27 cellular contexts compared by ENCODE assay signal in genomic region chr12:98295681-98296080, GRCh38.
"Had no signal": no experiment of that assay in that cellular context is flagged by ENCODE, and none has a peak within 500 bp of the region (broad histone marks: within the 10 kb centered on the region; RNA-seq: fewer than 3 reads in every experiment).

No MANE protein-coding gene starts in this region.

- H3K4me3 ChIP-seq: coronary artery, dorsolateral prefrontal cortex, left ventricle myocardium inferior, mucosa of descending colon, stomach, suprapubic skin, tibial artery had no signal

- ATAC-seq: mucosa of descending colon; sciatic nerve; stimulated activated effector memory CD8-positive, alpha-beta T cell treated with anti-CD3 and anti-CD28 coated beads, Interleukin-12 subunit alpha, Interleukin-12 subunit beta, amount 100 ng/mL, for 72 hours had no signal

- H3K36me3 ChIP-seq: left ventricle myocardium inferior, stomach, suprapubic skin, tibial artery had no signal

- H3K27ac Mint-ChIP-seq: activated T-cell treated with anti-CD3 and anti-CD28 coated beads, Interleukin-2, amount 50 U/mL, for 24 hours; nephron; stimulated activated effector memory CD8-positive, alpha-beta T cell treated with anti-CD3 and anti-CD28 coated beads, Interleukin-12 subunit alpha, Interleukin-12 subunit beta, amount 100 ng/mL, for 72 hours; T-helper 1 cell treated with Interleukin-12 subunit alpha and Interleukin-12 subunit beta and Interleukin-4 antibody, amounts not matched to agents 30 μg/mL and 1 μg/mL, for 36 hours had no signal

- H3K4me1 Mint-ChIP-seq: stimulated activated effector memory CD8-positive, alpha-beta T cell treated with anti-CD3 and anti-CD28 coated beads, Interleukin-12 subunit alpha, Interleukin-12 subunit beta, amount 100 ng/mL, for 72 hours had no signal

- H3K4me1 ChIP-seq: left ventricle myocardium inferior, stomach, suprapubic skin, tibial artery had no signal

- H3K36me3 Mint-ChIP-seq: brain; stimulated activated effector memory CD8-positive, alpha-beta T cell treated with anti-CD3 and anti-CD28 coated beads, Interleukin-12 subunit alpha, Interleukin-12 subunit beta, amount 100 ng/mL, for 72 hours had no signal

- H3K27ac ChIP-seq: coronary artery, dorsolateral prefrontal cortex, left ventricle myocardium inferior, stomach, suprapubic skin, tibial artery, VCaP had no signal

- DNase-seq: activated CD4-positive, alpha-beta T cell treated with anti-CD3 and anti-CD28 coated beads for 4 hours; activated CD4-positive, alpha-beta T cell treated with anti-CD3 and anti-CD28 coated beads, Interleukin-2, amount 50 U/mL, for 48 hours; activated CD8-positive, alpha-beta memory T cell treated with anti-CD3 and anti-CD28 coated beads, Interleukin-2, amount 50 U/mL, for 4 hours; activated gamma-delta T cell treated with Interleukin-2 at 50 U/mL for 16 hours; activated naive CD4-positive, alpha-beta T cell treated with anti-CD3 and anti-CD28 coated beads, Interleukin-2, amount 50 U/mL, for 16 hours; activated T-cell treated with anti-CD3 and anti-CD28 coated beads, Interleukin-2, amount 50 U/mL, for 24 hours; amygdala; dorsolateral prefrontal cortex; effector memory CD4-positive, alpha-beta T cell; head of caudate nucleus; left ventricle myocardium inferior; mucosa of descending colon; posterior cingulate gyrus; small intestine; stimulated activated CD4-positive, alpha-beta T cell treated with anti-CD3 and anti-CD28 coated beads, Interleukin-4, amount 100 ng/mL, for 24 hours; stomach; SW 1271; T-helper 9 cell; tibial artery had no signal

- H3K27me3 ChIP-seq: stomach, suprapubic skin, tibial artery had no signal

- H3K4me3 Mint-ChIP-seq: activated T-cell treated with anti-CD3 and anti-CD28 coated beads, Interleukin-2, amount 50 U/mL, for 24 hours; brain; nephron; stimulated activated effector memory CD8-positive, alpha-beta T cell treated with anti-CD3 and anti-CD28 coated beads, Interleukin-12 subunit alpha, Interleukin-12 subunit beta, amount 100 ng/mL, for 72 hours; T-helper 1 cell treated with Interleukin-12 subunit alpha and Interleukin-12 subunit beta and Interleukin-4 antibody, amounts not matched to agents 30 μg/mL and 1 μg/mL, for 36 hours had no signal

- H3K9me3 ChIP-seq: left ventricle myocardium inferior, mucosa of descending colon, stomach, suprapubic skin, tibial artery had no signal

- H3K9me3 Mint-ChIP-seq: activated T-cell treated with anti-CD3 and anti-CD28 coated beads, Interleukin-2, amount 50 U/mL, for 24 hours; nephron; stimulated activated effector memory CD8-positive, alpha-beta T cell treated with anti-CD3 and anti-CD28 coated beads, Interleukin-12 subunit alpha, Interleukin-12 subunit beta, amount 100 ng/mL, for 72 hours; T-helper 1 cell treated with Interleukin-12 subunit alpha and Interleukin-12 subunit beta and Interleukin-4 antibody, amounts not matched to agents 30 μg/mL and 1 μg/mL, for 36 hours had no signal
